ENCODE assay signal across 6 cellular contexts in genomic region chr1:155003227-155003765, GRCh38. TPM values are rescaled to one million over a fixed set of nuclear protein-coding genes. Genes with fewer than 3 reads are reported as not detected.
A peak's percentile ranks its signal among the peaks of the same experiment; 100 is the strongest.
DNase-seq lines count a peak whose midpoint lies in the region; ATAC-seq and TF ChIP-seq lines count a peak whose summit lies in the region.

No MANE protein-coding gene starts in this region.

- H3K9me3 ChIP-seq in CD4-positive, alpha-beta memory T cell (ENCODE audit: control insufficient read depth in 1 of 2, low read length in 2 of 2) = no peaks in the 10 kb centered on the region
- H3K9me3 ChIP-seq in endocrine pancreas (ENCODE audit: control insufficient read depth, low read length) (no peaks in the 10 kb centered on the region), gastrocnemius medialis (no peaks in the 10 kb centered on the region)

- intact Hi-C loops in CD4-positive, alpha-beta memory T cell (cut with micrococcal nuclease) = loop anchor here (5.0 kb wide), 2 partner anchors 49 to 446 kb away; partner anchors contain the start of genes ADAM15 and UBE2Q1
- intact Hi-C loops in gastrocnemius medialis (cut with DNase I; ENCODE audit: low total_unique reads) = loop anchor here (5.0 to 10.0 kb wide), 5 partner anchors 134 to 1492 kb away; partner anchors contain the start of genes SLC50A1 and UBE2Q1

- H3K27ac ChIP-seq in CD4-positive, alpha-beta memory T cell (ENCODE audit: low read depth, low read length) = peak overlapping the region; percentile 86
- peak overlapping the region; percentile 95 to 99 (median 98) for H3K27ac ChIP-seq in gastrocnemius medialis

- H3K4me3 ChIP-seq in CD4-positive, alpha-beta memory T cell (ENCODE audit: low read length in 2 of 2) = peak overlapping the region; percentile 91 to 95
- H3K4me3 ChIP-seq in endocrine pancreas (ENCODE audit: control insufficient read depth, insufficient read depth, low read length) (peak overlapping the region; percentile 82), gastrocnemius medialis (peak overlapping the region; percentile 94 to 99 (median 96))

- H3K9me3 Mint-ChIP-seq in CD4-positive, alpha-beta memory T cell = no peaks in the 10 kb centered on the region

- no peak for TF ChIP-seq POLR2A in gastrocnemius medialis (IDR thresholded peaks at IDR 0.05)

- H3K27ac Mint-ChIP-seq in CD4-positive, alpha-beta memory T cell = peak overlapping the region; percentile 90 to 98 (median 97)

- no peak for TF ChIP-seq CTCF in gastrocnemius medialis (IDR thresholded peaks at IDR 0.05 in 4 of 5, conservative IDR thresholded peaks at IDR 0.05 in 1 of 5)

- CTCF ChIA-PET in CD4-positive, alpha-beta memory T cell (lab: Charles Lee; ENCODE audit: partially characterized antibody) = interaction anchor here (1.3 to 16.3 kb wide), 2 partner anchors 11 to 16 kb away, joined by 4 to 381 read pairs; no protein-coding TSS in a partner anchor

- H3K36me3 Mint-ChIP-seq in CD4-positive, alpha-beta memory T cell = peaks cover 0 to 26% of the 10 kb centered on the region in 2 donors

- H3K9ac ChIP-seq in endocrine pancreas (ENCODE audit: control insufficient read depth, insufficient read depth, low read length) = peak overlapping the region; percentile 99

- ATAC-seq in gastrocnemius medialis (no peak), HG03039 (IDR thresholded peaks at IDR 0.05; ENCODE audit: unreplicated experiment) (no peak), HG03097 (IDR thresholded peaks at IDR 0.05; ENCODE audit: low FRiP score, unreplicated experiment) (no peak)

- H3K4me1 ChIP-seq in CD4-positive, alpha-beta memory T cell (ENCODE audit: insufficient read depth, low read length) = peaks cover 62% of the 10 kb centered on the region
- H3K4me1 ChIP-seq in endocrine pancreas (ENCODE audit: control insufficient read depth, insufficient read depth, low read length) (no peaks in the 10 kb centered on the region), gastrocnemius medialis (peaks cover 46 to 63% of the 10 kb centered on the region in 2 donors)

- peak in 2 of 5 donors; percentile 20 to 59 for DNase-seq in CD4-positive, alpha-beta memory T cell
- peak; percentile 39 for DNase-seq in NCI-H460 (ENCODE audit: extremely low read depth, low read depth)
- no peak for DNase-seq in gastrocnemius medialis

- POLR2A ChIA-PET in CD4-positive, alpha-beta memory T cell (lab: Charles Lee; ENCODE audit: partially characterized antibody) = interaction anchor here (0.8 to 38.9 kb wide), 4 partner anchors 11 to 66 kb away, joined by 3 to 1543 read pairs (median 158); partner anchors contain the start of genes CKS1B, FLAD1, PBXIP1 and PYGO2

- peaks cover 36 to 79% (median 46%) of the 10 kb centered on the region in 4 donors for H3K4me1 Mint-ChIP-seq in CD4-positive, alpha-beta memory T cell

- no peaks in the 10 kb centered on the region for H3K27me3 ChIP-seq in CD4-positive, alpha-beta memory T cell (ENCODE audit: insufficient read depth, low read length)
- H3K27me3 ChIP-seq in endocrine pancreas (ENCODE audit: control insufficient read depth, insufficient read depth, low read length) (no peaks in the 10 kb centered on the region), gastrocnemius medialis (no peaks in the 10 kb centered on the region)

- peak overlapping the region; percentile 95 to 99 (median 98) for H3K4me3 Mint-ChIP-seq in CD4-positive, alpha-beta memory T cell

- H3K27me3 Mint-ChIP-seq in CD4-positive, alpha-beta memory T cell = no peaks in the 10 kb centered on the region

- in situ Hi-C loops in gastrocnemius medialis (cut with MboI; ENCODE audit: low sequenced_read_pairs in 4 of 4) = no loop called here

- no peaks in the 10 kb centered on the region for H3K36me3 ChIP-seq in CD4-positive, alpha-beta memory T cell (ENCODE audit: insufficient read depth, low read length)
- H3K36me3 ChIP-seq in endocrine pancreas (ENCODE audit: control insufficient read depth, insufficient read depth, low read length) = no peaks in the 10 kb centered on the region
- H3K36me3 ChIP-seq in gastrocnemius medialis = no peaks in the 10 kb centered on the region

RNA-seq across cellular contexts. Expression of gene ZBTB7B, which starts 0.7 kb away (rescaled TPM):
- total RNA-seq in CD4-positive, alpha-beta memory T cell = 10 to 100 TPM; 86.3 to 92.7 TPM
- polyA plus RNA-seq in CD4-positive, alpha-beta memory T cell = 10 to 100 TPM in 1 of 2 donors, 1 to 10 TPM in 1; 3.4 to 11.6 TPM
- total RNA-seq in NCI-H460 (2014; rRNA removed; shearing (Covaris generic)) = 52.8 and 68.3 TPM in 2 replicates
- 90.2 and 113 TPM in 2 replicates for polyA plus RNA-seq in NCI-H460 (2014; cell fraction: nucleus; rRNA removed)
- 100 to 1,000 TPM in 1 of 4 donors, 10 to 100 TPM in 3; 61.3 to 100 (median 73.1) TPM for total RNA-seq in gastrocnemius medialis

RNA-seq across cellular contexts. Expression of gene LENEP, which starts 9.9 kb away (rescaled TPM):
- 1 to 10 TPM; 1.1 to 3.1 TPM for total RNA-seq in CD4-positive, alpha-beta memory T cell
- polyA plus RNA-seq in CD4-positive, alpha-beta memory T cell = not detected
- total RNA-seq in NCI-H460 (2014; rRNA removed; shearing (Covaris generic)) = 0.84 TPM in 1 of 2 replicates, not detected in the other
- 0.78 TPM in 1 of 2 replicates, not detected in the other for polyA plus RNA-seq in NCI-H460 (2014; cell fraction: nucleus; rRNA removed)
- not detected for total RNA-seq in gastrocnemius medialis

RNA-seq across cellular contexts. Expression of gene FLAD1, which starts 20.2 kb away (rescaled TPM):
- total RNA-seq in CD4-positive, alpha-beta memory T cell = 10 to 100 TPM; 52.4 to 56.6 TPM
- 10 to 100 TPM; 48.9 to 75.9 TPM for polyA plus RNA-seq in CD4-positive, alpha-beta memory T cell
- total RNA-seq in NCI-H460 (2014; rRNA removed; shearing (Covaris generic)) = 60.4 and 68.0 TPM in 2 replicates
- polyA plus RNA-seq in NCI-H460 (2014; cell fraction: nucleus; rRNA removed) = 92.8 and 106 TPM in 2 replicates
- 10 to 100 TPM; 26.6 to 36.8 (median 31.7) TPM for total RNA-seq in gastrocnemius medialis

RNA-seq across cellular contexts. Expression of gene CKS1B, which starts 28.8 kb away (rescaled TPM):
- 10 to 100 TPM; 12.2 to 13.0 TPM for total RNA-seq in CD4-positive, alpha-beta memory T cell
- 10 to 100 TPM; 50.2 to 67.9 TPM for polyA plus RNA-seq in CD4-positive, alpha-beta memory T cell
- 585 and 634 TPM in 2 replicates for total RNA-seq in NCI-H460 (2014; rRNA removed; shearing (Covaris generic))
- 249 and 280 TPM in 2 replicates for polyA plus RNA-seq in NCI-H460 (2014; cell fraction: nucleus; rRNA removed)
- total RNA-seq in gastrocnemius medialis = 10 to 100 TPM in 1 of 4 donors, 1 to 10 TPM in 3; 3.6 to 15.7 (median 7.9) TPM

RNA-seq across cellular contexts. Expression of gene DCST2, which starts 30.3 kb away (rescaled TPM):
- total RNA-seq in CD4-positive, alpha-beta memory T cell = 1 to 10 TPM; 4.0 to 4.1 TPM
- not detected for polyA plus RNA-seq in CD4-positive, alpha-beta memory T cell
- total RNA-seq in NCI-H460 (2014; rRNA removed; shearing (Covaris generic)) = 0.45 and 1.6 TPM in 2 replicates
- 3.0 and 21.5 TPM in 2 replicates for polyA plus RNA-seq in NCI-H460 (2014; cell fraction: nucleus; rRNA removed)
- not detected for total RNA-seq in gastrocnemius medialis
